Comparison of ENCODE assay signal across 1 cellular context in the genomic region with DNA sequence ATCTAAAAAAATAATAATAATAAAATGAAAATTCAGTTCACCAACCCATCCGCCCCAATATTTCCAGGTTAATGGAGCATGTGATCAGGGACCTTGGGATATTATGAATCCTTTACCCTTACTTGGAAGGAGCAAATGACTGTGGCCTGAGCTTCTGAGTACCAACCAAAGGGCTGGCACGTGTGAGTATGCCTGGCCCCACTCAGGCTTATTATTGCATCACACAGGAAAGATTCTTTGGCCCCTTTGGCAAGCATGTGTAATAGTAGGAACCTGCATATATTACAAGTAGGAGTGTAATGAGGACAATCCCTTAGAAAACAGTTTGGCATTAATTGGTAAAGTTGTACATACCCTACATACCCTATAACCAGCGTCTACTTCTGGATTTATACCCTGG.
TF ChIP-seq lines count a peak whose summit lies in the region.

No MANE protein-coding gene starts in this region.

TF ChIP-seq in HEK293, 187 proteins besides CTCF, POLR2A, EP300 and RAD21 (continued from another document):
- TF ChIP-seq, protein P1, sequence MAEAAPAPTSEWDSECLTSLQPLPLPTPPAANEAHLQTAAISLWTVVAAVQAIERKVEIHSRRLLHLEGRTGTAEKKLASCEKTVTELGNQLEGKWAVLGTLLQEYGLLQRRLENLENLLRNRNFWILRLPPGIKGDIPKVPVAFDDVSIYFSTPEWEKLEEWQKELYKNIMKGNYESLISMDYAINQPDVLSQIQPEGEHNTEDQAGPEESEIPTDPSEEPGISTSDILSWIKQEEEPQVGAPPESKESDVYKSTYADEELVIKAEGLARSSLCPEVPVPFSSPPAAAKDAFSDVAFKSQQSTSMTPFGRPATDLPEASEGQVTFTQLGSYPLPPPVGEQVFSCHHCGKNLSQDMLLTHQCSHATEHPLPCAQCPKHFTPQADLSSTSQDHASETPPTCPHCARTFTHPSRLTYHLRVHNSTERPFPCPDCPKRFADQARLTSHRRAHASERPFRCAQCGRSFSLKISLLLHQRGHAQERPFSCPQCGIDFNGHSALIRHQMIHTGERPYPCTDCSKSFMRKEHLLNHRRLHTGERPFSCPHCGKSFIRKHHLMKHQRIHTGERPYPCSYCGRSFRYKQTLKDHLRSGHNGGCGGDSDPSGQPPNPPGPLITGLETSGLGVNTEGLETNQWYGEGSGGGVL (tag by site-specific recombination; IDR thresholded peaks at IDR 0.05) = no peak
